In genomic region chr4:73258668-73259551, GRCh38 we compare ENCODE assay signal across 1 cellular context.
TF ChIP-seq lines count a peak whose summit lies in the region.

TSS of gene ANKRD17 (minus strand) at chr4:73258798. CDS start at chr4:73258668, 130 bp downstream.

TF ChIP-seq in HepG2, 621 proteins besides CTCF, POLR2A, EP300 and RAD21 (continued from another document and continues in another):
- TF ChIP-seq ZNF318 (CRISPR knock-in tag; IDR thresholded peaks at IDR 0.05) (no peak), ZNF180 (CRISPR knock-in tag; IDR thresholded peaks at IDR 0.05; ENCODE audit: borderline replicate concordance, low read depth) (peak; percentile 91; the same call in 1 of the 2 replicates), IRX3 (CRISPR knock-in tag; IDR thresholded peaks at IDR 0.05; ENCODE audit: borderline replicate concordance, low read depth) (no peak; the same call in 1 of the 2 replicates), NCOA2 (CRISPR knock-in tag; IDR thresholded peaks at IDR 0.05) (0 out of 2 replicates have a peak, but pooled peaks have one; percentile 46), ZNF878 (CRISPR knock-in tag; IDR thresholded peaks at IDR 0.05) (0 out of 2 replicates have a peak, but pooled peaks have one; percentile 47), NONO (IDR thresholded peaks at IDR 0.05) (no peak), NONO (CRISPR knock-in tag; conservative IDR thresholded peaks at IDR 0.05) (peak; percentile 90), SMARCC2 (IDR thresholded peaks at IDR 0.05) (no peak), ZNF44 (CRISPR knock-in tag; IDR thresholded peaks at IDR 0.05) (0 out of 2 replicates have a peak, but pooled peaks have one; percentile 36), HIC2 (CRISPR knock-in tag; IDR thresholded peaks at IDR 0.05; ENCODE audit: low read depth) (no peak), E2F5 (CRISPR knock-in tag; conservative IDR thresholded peaks at IDR 0.05) (peak; percentile 85), SP2 (CRISPR knock-in tag; IDR thresholded peaks at IDR 0.05) (peak; percentile 49; the same call in 1 of the 2 replicates), ZFP90 (CRISPR knock-in tag; IDR thresholded peaks at IDR 0.05; ENCODE audit: borderline replicate concordance) (0 out of 2 replicates have a peak, but pooled peaks have one; percentile 51), HMG20A (CRISPR knock-in tag; IDR thresholded peaks at IDR 0.05; ENCODE audit: borderline replicate concordance) (0 out of 2 replicates have a peak, but pooled peaks have one; percentile 29), POLR2AphosphoS2 (IDR thresholded peaks at IDR 0.05; ENCODE audit: low read depth, low read length) (0 out of 2 replicates have a peak, but pooled peaks have one; percentile 62), JUND (CRISPR knock-in tag; IDR thresholded peaks at IDR 0.05) (0 out of 2 replicates have a peak, but pooled peaks have one; percentile 41), SAP130 (CRISPR knock-in tag; IDR thresholded peaks at IDR 0.05; ENCODE audit: low read depth) (peak; percentile 98), FOXA1 (IDR thresholded peaks at IDR 0.05) (no peak), FOXA1 (CRISPR knock-in tag; IDR thresholded peaks at IDR 0.05) (peak; percentile 38; the same call in 1 of the 2 replicates), ZNF891 (CRISPR knock-in tag; IDR thresholded peaks at IDR 0.05) (peak; percentile 79; the same call in 1 of the 2 replicates), ZNF331 (CRISPR knock-in tag; IDR thresholded peaks at IDR 0.05) (peak; percentile 85), CREBL2 (CRISPR knock-in tag; IDR thresholded peaks at IDR 0.05; ENCODE audit: borderline replicate concordance) (no peak), EED (CRISPR knock-in tag; IDR thresholded peaks at IDR 0.05) (0 out of 2 replicates have a peak, but pooled peaks have one; percentile 40), BCL6 (CRISPR knock-in tag; IDR thresholded peaks at IDR 0.05) (peak; percentile 45; the same call in 1 of the 2 replicates), SPEN (CRISPR knock-in tag; IDR thresholded peaks at IDR 0.05; ENCODE audit: low read depth) (peak; percentile 88), ZNF33B (CRISPR knock-in tag; IDR thresholded peaks at IDR 0.05) (peak; percentile 76; the same call in 1 of the 2 replicates), MAX (IDR thresholded peaks at IDR 0.05) (peak; percentile 87), YEATS4 (CRISPR knock-in tag; IDR thresholded peaks at IDR 0.05; ENCODE audit: borderline replicate concordance) (peak; percentile 98), ZBTB34 (CRISPR knock-in tag; IDR thresholded peaks at IDR 0.05) (0 out of 2 replicates have a peak, but pooled peaks have one; percentile 38), ZBTB44 (CRISPR knock-in tag; IDR thresholded peaks at IDR 0.05) (0 out of 2 replicates have a peak, but pooled peaks have one; percentile 74), ATF2 (CRISPR knock-in tag; IDR thresholded peaks at IDR 0.05) (no peak; the same call in 1 of the 2 replicates), ZBTB8A (CRISPR knock-in tag; IDR thresholded peaks at IDR 0.05; ENCODE audit: borderline replicate concordance, low read depth) (no peak), MYC (CRISPR knock-in tag; IDR thresholded peaks at IDR 0.05; ENCODE audit: borderline replicate concordance) (peak; percentile 95), TMF1 (CRISPR knock-in tag; IDR thresholded peaks at IDR 0.05; ENCODE audit: low read depth) (peak; percentile 35; the same call in 1 of the 2 replicates), RFXAP (CRISPR knock-in tag; IDR thresholded peaks at IDR 0.05; ENCODE audit: borderline replicate concordance) (peak; percentile 81), HIVEP1 (CRISPR knock-in tag; IDR thresholded peaks at IDR 0.05) (peak; percentile 72; the same call in 1 of the 2 replicates), MXD1 (CRISPR knock-in tag; IDR thresholded peaks at IDR 0.05) (peak; percentile 68; the same call in 1 of the 2 replicates), ZNF30 (CRISPR knock-in tag; IDR thresholded peaks at IDR 0.05) (0 out of 2 replicates have a peak, but pooled peaks have one; percentile 53), SIX1 (CRISPR knock-in tag; IDR thresholded peaks at IDR 0.05; ENCODE audit: borderline replicate concordance) (no peak), MEIS1 (CRISPR knock-in tag; IDR thresholded peaks at IDR 0.05; ENCODE audit: borderline replicate concordance) (0 out of 2 replicates have a peak, but pooled peaks have one; percentile 11), ZNF740 (CRISPR knock-in tag; IDR thresholded peaks at IDR 0.05) (peak; percentile 40; the same call in 1 of the 2 replicates), RNF219 (CRISPR knock-in tag; IDR thresholded peaks at IDR 0.05) (no peak), SP4 (CRISPR knock-in tag; IDR thresholded peaks at IDR 0.05) (peak; percentile 48; the same call in 1 of the 2 replicates)
